22 cellular contexts compared by ENCODE assay signal in genomic region chr9:99855467-99856176, GRCh38. TPM values are rescaled to one million over a fixed set of nuclear protein-coding genes. Genes with fewer than 3 reads are reported as not detected.
DNase-seq lines count a peak whose midpoint lies in the region; ATAC-seq, FAIRE-seq and TF ChIP-seq lines count a peak whose summit lies in the region.
"Had no signal": no experiment of that assay in that cellular context is flagged by ENCODE, and none has a peak within 500 bp of the region (broad histone marks: within the 10 kb centered on the region; RNA-seq: fewer than 3 reads in every experiment).

No MANE protein-coding gene starts in this region.

- no peak overlapping the region for H3K27ac ChIP-seq in breast epithelium
- H3K27ac ChIP-seq: A549, skin epidermis had no signal

- no peak for FAIRE-seq in GM19239 (lab: Jason Lieb, UNC)
- FAIRE-seq: A549 had no signal

- H3K4me3 Mint-ChIP-seq in MCF 10A (ENCODE audit: unreplicated experiment), result no peak overlapping the region
- no peak overlapping the region for H3K4me3 Mint-ChIP-seq in activated T-helper 2 cell treated with anti-CD3 and anti-CD28 coated beads, Interferon-gamma antibody, Interleukin-2, Interleukin-4, amounts not matched to agents 10 μg/mL and 5 μg/mL and 100 μg/mL, durations not matched to agents 14 hours and 24 hours and 36 hours (ENCODE audit: low read depth)
- H3K4me3 Mint-ChIP-seq: activated CD4-positive, alpha-beta memory T cell treated with anti-CD3 and anti-CD28 coated beads for 36 hours; activated naive CD4-positive, alpha-beta T cell treated with anti-CD3 and anti-CD28 coated beads for 36 hours; naive B cell had no signal

- H3K27me3 ChIP-seq in breast epithelium, result no peaks in the 10 kb centered on the region

- no peaks in the 10 kb centered on the region for H3K36me3 Mint-ChIP-seq in MCF 10A (ENCODE audit: insufficient read depth, unreplicated experiment)
- H3K36me3 Mint-ChIP-seq in activated T-helper 2 cell treated with anti-CD3 and anti-CD28 coated beads, Interferon-gamma antibody, Interleukin-2, Interleukin-4, amounts not matched to agents 10 μg/mL and 5 μg/mL and 100 μg/mL, durations not matched to agents 14 hours and 24 hours and 36 hours (ENCODE audit: low read depth), result peaks cover 81% of the 10 kb centered on the region
- H3K36me3 Mint-ChIP-seq: naive B cell had no signal

- H3K4me3 ChIP-seq in breast epithelium, result no peak overlapping the region
- no peak overlapping the region for H3K4me3 ChIP-seq in astrocyte of the spinal cord (ENCODE audit: low read depth, low read length)
- H3K4me3 ChIP-seq: A549, skin epidermis had no signal

- no peaks in the 10 kb centered on the region for H3K4me1 ChIP-seq in breast epithelium
- H3K4me1 ChIP-seq: A549 had no signal

- CTCF ChIA-PET in MCF 10A (lab: Yijun Ruan, JAX), result interaction anchor here (2.1 kb wide), 1 partner anchor 26 kb away, joined by 5 read pairs; no protein-coding TSS in a partner anchor

- intact Hi-C loops in MCF 10A (cut with micrococcal nuclease), result no loop called here
- intact Hi-C loops in breast epithelium (cut with DNase I; ENCODE audit: low total_unique reads), result no loop called here
- intact Hi-C loops in activated T-helper 2 cell treated with anti-CD3 and anti-CD28 coated beads, Interferon-gamma antibody, Interleukin-2, Interleukin-4, amounts not matched to agents 10 μg/mL and 5 μg/mL and 100 μg/mL, durations not matched to agents 14 hours and 24 hours and 36 hours (cut with micrococcal nuclease), result no loop called here

- no peak for TF ChIP-seq POLR2A in breast epithelium (IDR thresholded peaks at IDR 0.05)

- no peaks in the 10 kb centered on the region for H3K9me3 ChIP-seq in breast epithelium
- H3K9me3 ChIP-seq: A549 had no signal

- POLR2A ChIA-PET in MCF 10A (lab: Yijun Ruan, JAX), result interaction anchor here (1.5 kb wide), 1 partner anchor 11 kb away, joined by 6 read pairs; no protein-coding TSS in a partner anchor

- TF ChIP-seq CTCF in MCF 10A (IDR thresholded peaks at IDR 0.05; ENCODE audit: unreplicated experiment) (peak; percentile 5), breast epithelium (IDR thresholded peaks at IDR 0.05) (no peak), astrocyte of the spinal cord (IDR thresholded peaks at IDR 0.05; ENCODE audit: low read depth, low read length) (peak; percentile 19)

- no TSS peak for BruUV-seq in MCF 10A (replicated peaks; lab: Mats Ljungman, UMichigan)

- ATAC-seq in HG02884 (IDR thresholded peaks at IDR 0.05; ENCODE audit: unreplicated experiment) (no peak), HG03565 (IDR thresholded peaks at IDR 0.05; ENCODE audit: unreplicated experiment) (no peak)

- peaks cover under 1% of the 10 kb centered on the region for H3K27me3 Mint-ChIP-seq in MCF 10A (ENCODE audit: insufficient read depth, unreplicated experiment)
- H3K27me3 Mint-ChIP-seq in activated T-helper 2 cell treated with anti-CD3 and anti-CD28 coated beads, Interferon-gamma antibody, Interleukin-2, Interleukin-4, amounts not matched to agents 10 μg/mL and 5 μg/mL and 100 μg/mL, durations not matched to agents 14 hours and 24 hours and 36 hours (ENCODE audit: low read depth), result no peaks in the 10 kb centered on the region
- H3K27me3 Mint-ChIP-seq: activated CD4-positive, alpha-beta memory T cell treated with anti-CD3 and anti-CD28 coated beads for 36 hours; naive B cell had no signal

- DNase-seq in MCF 10A (ENCODE audit: unreplicated experiment), result peak; percentile 3
- DNase-seq in breast epithelium (ENCODE audit: low spot score in 2 of 2), result no peak
- no peak for DNase-seq in astrocyte of the spinal cord (ENCODE audit: low read depth, low spot score)
- peak; percentile 21 for DNase-seq in iPS-NIHi7 (ENCODE audit: extremely low spot score)
- DNase-seq in GM19239 (ENCODE audit: insufficient read length, low spot score), result no peak
- no peak for DNase-seq in activated T-helper 2 cell treated with anti-CD3 and anti-CD28 coated beads, Interferon-gamma antibody, Interleukin-2, Interleukin-4, amounts not matched to agents 10 μg/mL and 5 μg/mL and 100 μg/mL, durations not matched to agents 14 hours and 24 hours and 36 hours (ENCODE audit: low spot score)
- DNase-seq: activated CD4-positive, alpha-beta memory T cell treated with anti-CD3 and anti-CD28 coated beads for 36 hours; activated naive CD4-positive, alpha-beta T cell treated with anti-CD3 and anti-CD28 coated beads for 36 hours; aorta; C1 segment of cervical spinal cord; DMS153; islet precursor cell; naive B cell; NCI-H1105 treated with DMSO at 0.1 percent for 48 hours; NCI-H526; OCI-M1; stimulated activated CD4-positive, alpha-beta T cell treated with anti-CD3 and anti-CD28 coated beads, Interleukin-4, amount 100 ng/mL, for 24 hours; T-helper 2 cell had no signal

- H3K4me1 Mint-ChIP-seq in MCF 10A (ENCODE audit: insufficient read depth, unreplicated experiment), result no peaks in the 10 kb centered on the region
- H3K4me1 Mint-ChIP-seq in activated T-helper 2 cell treated with anti-CD3 and anti-CD28 coated beads, Interferon-gamma antibody, Interleukin-2, Interleukin-4, amounts not matched to agents 10 μg/mL and 5 μg/mL and 100 μg/mL, durations not matched to agents 14 hours and 24 hours and 36 hours (ENCODE audit: low read depth), result peaks cover 36% of the 10 kb centered on the region

- no peak overlapping the region for H3K27ac Mint-ChIP-seq in MCF 10A (ENCODE audit: low read depth, unreplicated experiment)
- H3K27ac Mint-ChIP-seq in activated T-helper 2 cell treated with anti-CD3 and anti-CD28 coated beads, Interferon-gamma antibody, Interleukin-2, Interleukin-4, amounts not matched to agents 10 μg/mL and 5 μg/mL and 100 μg/mL, durations not matched to agents 14 hours and 24 hours and 36 hours, result no peak overlapping the region
- H3K27ac Mint-ChIP-seq: activated CD4-positive, alpha-beta memory T cell treated with anti-CD3 and anti-CD28 coated beads for 36 hours; activated naive CD4-positive, alpha-beta T cell treated with anti-CD3 and anti-CD28 coated beads for 36 hours had no signal

- H3K9me3 Mint-ChIP-seq in MCF 10A (ENCODE audit: unreplicated experiment), result no peaks in the 10 kb centered on the region
- H3K9me3 Mint-ChIP-seq in activated T-helper 2 cell treated with anti-CD3 and anti-CD28 coated beads, Interferon-gamma antibody, Interleukin-2, Interleukin-4, amounts not matched to agents 10 μg/mL and 5 μg/mL and 100 μg/mL, durations not matched to agents 14 hours and 24 hours and 36 hours, result peaks cover 12% of the 10 kb centered on the region
- H3K9me3 Mint-ChIP-seq: activated CD4-positive, alpha-beta memory T cell treated with anti-CD3 and anti-CD28 coated beads for 36 hours had no signal

- in situ Hi-C loops in astrocyte of the spinal cord (cut with HindIII; ENCODE audit: low sequenced_read_pairs), result no loop called here

- H3K36me3 ChIP-seq in breast epithelium, result no peaks in the 10 kb centered on the region

RNA-seq across cellular contexts. Expression of gene NR4A3, which starts 33.9 kb away (rescaled TPM):
- total RNA-seq in MCF 10A (2022) (0.16 and 0.25 TPM in 2 replicates), breast epithelium (10 to 100 TPM in 1 of 3 donors, 1 to 10 TPM in 2; 1.3 to 34.1 (median 4.9) TPM)
- total RNA-seq in activated T-helper 2 cell treated with anti-CD3 and anti-CD28 coated beads, Interferon-gamma antibody, Interleukin-2, Interleukin-4, amounts not matched to agents 10 μg/mL and 5 μg/mL and 100 μg/mL, durations not matched to agents 14 hours and 24 hours and 36 hours, result 161 and 169 TPM in 2 replicates

RNA-seq across cellular contexts. Expression of gene STX17, which starts 50.8 kb away (rescaled TPM):
- total RNA-seq in MCF 10A (2022), result 32.4 and 37.2 TPM in 2 replicates
- total RNA-seq in breast epithelium, result 10 to 100 TPM; 32.3 to 67.9 (median 50.1) TPM
- 27.6 and 27.9 TPM in 2 replicates for total RNA-seq in activated T-helper 2 cell treated with anti-CD3 and anti-CD28 coated beads, Interferon-gamma antibody, Interleukin-2, Interleukin-4, amounts not matched to agents 10 μg/mL and 5 μg/mL and 100 μg/mL, durations not matched to agents 14 hours and 24 hours and 36 hours

Comparison
In these comparisons a context has a peak if more than half of its experiments do, and no peak if none do; other contexts are left out.
1. DNase-seq: peak in MCF 10A (single experiment) and iPS-NIHi7 (single experiment); none in breast epithelium (0 of 2), astrocyte of the spinal cord (single experiment), GM19239 (single experiment) and activated T-helper 2 cell treated with anti-CD3 and anti-CD28 coated beads, Interferon-gamma antibody, Interleukin-2, Interleukin-4, amounts not matched to agents 10 μg/mL and 5 μg/mL and 100 μg/mL, durations not matched to agents 14 hours and 24 hours and 36 hours (single experiment).
2. CTCF ChIP-seq: peak in MCF 10A (single experiment) and astrocyte of the spinal cord (single experiment); none in breast epithelium (0 of 3).